ENCODE assay signal across 17 cellular contexts in genomic region chr10:583433-583832, GRCh38.
DNase-seq lines count a peak whose midpoint lies in the region; ATAC-seq and TF ChIP-seq lines count a peak whose summit lies in the region.
"Had no signal": no experiment of that assay in that cellular context is flagged by ENCODE, and none has a peak within 500 bp of the region (broad histone marks: within the 10 kb centered on the region; RNA-seq: fewer than 3 reads in every experiment).

No MANE protein-coding gene starts in this region.

- no peaks in the 10 kb centered on the region for H3K36me3 Mint-ChIP-seq in GM23338 (ENCODE audit: low read depth)

- H2AFZ ChIP-seq in GM23338 (no peak overlapping the region), IMR-90 (replicated peaks; ENCODE audit: low read length, poor library complexity) (no peak overlapping the region)
- H2AFZ ChIP-seq: GM23248 had no signal

- intact Hi-C loops in IMR-90 (cut with micrococcal nuclease) (no loop called here), posterior vena cava (cut with DNase I) (loop anchor here (10.0 kb wide), 2 partner anchors 111 to 221 kb away; no protein-coding TSS in a partner anchor), sciatic nerve (cut with DNase I) (no loop called here)

- in situ Hi-C loops in IMR-90 (cut with MboI; ENCODE audit: low sequenced_read_pairs): loop anchor here (10.0 kb wide), 1 partner anchor 221 kb away; no protein-coding TSS in a partner anchor

- CTCF ChIA-PET in IMR-90 (lab: Yijun Ruan, JAX): no interaction called here

- H3K4me2 ChIP-seq in GM23338: no peak overlapping the region
- no peak overlapping the region for H3K4me2 ChIP-seq in IMR-90 (ENCODE audit: low read depth, low read length)

- H3K56ac ChIP-seq in IMR-90 (ENCODE audit: extremely low read depth, insufficient read depth, low read length): no peak overlapping the region

- H3K9me1 ChIP-seq in IMR-90 (ENCODE audit: insufficient read depth, low read length): peaks cover 32% of the 10 kb centered on the region

- H4K8ac ChIP-seq in IMR-90 (ENCODE audit: low read depth in 2 of 2, low read length in 2 of 2): no peak overlapping the region

- POLR2A ChIA-PET in IMR-90 (lab: Charles Lee; ENCODE audit: unreplicated experiment): no interaction called here

- no peak overlapping the region for H2BK15ac ChIP-seq in IMR-90 (ENCODE audit: low read depth, low read length)

- peaks cover 2% of the 10 kb centered on the region for H3K27me3 Mint-ChIP-seq in GM23338 (ENCODE audit: insufficient read depth, low read depth, poor library complexity)
- H3K27me3 Mint-ChIP-seq: B cell had no signal

- no peak overlapping the region for H4K91ac ChIP-seq in IMR-90 (ENCODE audit: insufficient read depth, low read depth, low read length)

- no peak overlapping the region for H3K4me3 Mint-ChIP-seq in GM23338
- H3K4me3 Mint-ChIP-seq: B cell; CD4-positive, alpha-beta T cell had no signal

- TF ChIP-seq CTCF in GM23338 (conservative IDR thresholded peaks at IDR 0.05; ENCODE audit: low read depth in 2 of 2): no peak
- no peak for TF ChIP-seq CTCF in IMR-90 (conservative IDR thresholded peaks at IDR 0.05; ENCODE audit: low read depth, low read length)

- no peak overlapping the region for H3K9ac ChIP-seq in IMR-90 (ENCODE audit: low read depth, low read length)
- H3K9ac ChIP-seq: GM23248 had no signal

- no peak overlapping the region for H2AK9ac ChIP-seq in IMR-90 (replicated peaks; ENCODE audit: low read depth, low read length, poor library complexity)

- dilution Hi-C loops in IMR-90 (cut with HindIII; ENCODE audit: low sequenced_read_pairs, unreplicated experiment): no loop called here

- peaks cover 12% of the 10 kb centered on the region for H3K4me1 Mint-ChIP-seq in GM23338
- H3K4me1 Mint-ChIP-seq: B cell had no signal

- peaks cover 38% of the 10 kb centered on the region for H3K79me2 ChIP-seq in GM23338 (replicated peaks; ENCODE audit: insufficient read depth)

- H4K5ac ChIP-seq in IMR-90 (ENCODE audit: low read depth, low read length): no peak overlapping the region

- peak; percentile 21; the same call in 1 of the 3 replicates for ATAC-seq in GM23338
- no peak for ATAC-seq in IMR-90 (ENCODE audit: low read depth)
- ATAC-seq in sciatic nerve: no peak
- no peak for ATAC-seq in GM21576 (IDR thresholded peaks at IDR 0.05; ENCODE audit: unreplicated experiment)
- ATAC-seq: GM12878 had no signal

- H3K27ac ChIP-seq in GM23338 (ENCODE audit: low read depth) (no peak overlapping the region), IMR-90 (ENCODE audit: insufficient read depth, low read length) (no peak overlapping the region)
- H3K27ac ChIP-seq: GM23248, HL-60 had no signal

- no peaks in the 10 kb centered on the region for H3K27me3 ChIP-seq in GM23338 (ENCODE audit: insufficient read depth)
- H3K27me3 ChIP-seq in IMR-90 (ENCODE audit: control insufficient read depth, insufficient read depth, low read length): no peaks in the 10 kb centered on the region

- WGBS in IMR-90 (ENCODE audit: extremely low coverage in 2 of 2, insufficient read length in 1 of 2), 2 experiments: 86% methylated on average over 4 of the region's 14 CpGs; no CpG with 5 or more reads in 1 of the 2 experiments

- H3F3A ChIP-seq in GM23338 (replicated peaks; ENCODE audit: low read depth): peaks cover 20% of the 10 kb centered on the region

- H2BK120ac ChIP-seq in IMR-90 (ENCODE audit: low read depth, low read length): no peak overlapping the region

- H2AK5ac ChIP-seq in IMR-90 (ENCODE audit: low read depth, low read length): no peak overlapping the region

- no peak for TF ChIP-seq RAD21 in IMR-90 (IDR thresholded peaks at IDR 0.05; ENCODE audit: low read length)

- H3K23ac ChIP-seq in IMR-90 (ENCODE audit: low read depth, low read length): peak overlapping the region; percentile 13; the same call in 1 of the 2 replicates

- no peak overlapping the region for H3K14ac ChIP-seq in IMR-90 (replicated peaks; ENCODE audit: low read depth, low read length)

- BruUV-seq in IMR-90 (replicated peaks; lab: Mats Ljungman, UMichigan): no TSS peak

- no peak overlapping the region; the same call in 1 of the 2 replicates for H3K27ac Mint-ChIP-seq in GM23338
- H3K27ac Mint-ChIP-seq: B cell; CD4-positive, alpha-beta T cell had no signal

- H4K20me1 ChIP-seq in GM23338 (replicated peaks; ENCODE audit: insufficient read depth) (peaks cover 7% of the 10 kb centered on the region), IMR-90 (ENCODE audit: insufficient read depth, low read length) (peaks cover 83% of the 10 kb centered on the region)

- no peaks in the 10 kb centered on the region for H3K36me3 ChIP-seq in GM23338 (ENCODE audit: insufficient read depth)
- no peaks in the 10 kb centered on the region for H3K36me3 ChIP-seq in IMR-90 (ENCODE audit: control insufficient read depth, insufficient read depth, low read length)
- H3K36me3 ChIP-seq: HAP-1 had no signal

- no peak overlapping the region for H2BK20ac ChIP-seq in IMR-90 (ENCODE audit: low read depth, low read length)

- no peaks in the 10 kb centered on the region for H3K9me3 ChIP-seq in IMR-90 (ENCODE audit: control insufficient read depth, insufficient read depth, low read length)

- no peak for DNase-seq in GM23338 (ENCODE audit: low spot score)
- DNase-seq in IMR-90: no peak
- DNase-seq in left kidney (ENCODE audit: low read depth, low spot score): peak; percentile 63
- peak; percentile 67 for DNase-seq in posterior vena cava (ENCODE audit: low spot score)
- no peak for DNase-seq in sciatic nerve (ENCODE audit: low spot score)
- no peak for DNase-seq in inferior parietal cortex (ENCODE audit: extremely low spot score)
- DNase-seq: C1 segment of cervical spinal cord; Calu3; CD4-positive, alpha-beta T cell; DMS 273 treated with DMSO at 0.1 percent for 48 hours; DMS79; GM23248 had no signal

- no peak overlapping the region for H3K4ac ChIP-seq in IMR-90 (ENCODE audit: low read depth, low read length)

- H3K4me3 ChIP-seq in GM23338 (no peak overlapping the region), IMR-90 (ENCODE audit: insufficient read depth, low read depth, low read length) (no peak overlapping the region)
- H3K4me3 ChIP-seq: GM12878, GM23248, HAP-1 had no signal

- H3K4me1 ChIP-seq in GM23338 (ENCODE audit: insufficient read depth) (no peaks in the 10 kb centered on the region), IMR-90 (ENCODE audit: control insufficient read depth, insufficient read depth, low read length) (peaks cover 17% of the 10 kb centered on the region)
- H3K4me1 ChIP-seq: HAP-1 had no signal

- no peaks in the 10 kb centered on the region for H3K9me3 Mint-ChIP-seq in GM23338

- H3K18ac ChIP-seq in IMR-90 (ENCODE audit: low read depth, low read length): no peak overlapping the region

- H3K79me1 ChIP-seq in IMR-90 (ENCODE audit: low read depth in 1 of 2, low read length in 2 of 2): peaks cover 22 to 83% of the 10 kb centered on the region in 2 experiments

- no peak for TF ChIP-seq POLR2A in IMR-90 (IDR thresholded peaks at IDR 0.05; ENCODE audit: low read depth, low read length)

- no peak overlapping the region for H2BK5ac ChIP-seq in IMR-90 (ENCODE audit: low read depth, low read length, poor library complexity, severe bottlenecking)

- peaks cover 7% of the 10 kb centered on the region for H3K9me2 ChIP-seq in GM23338 (ENCODE audit: insufficient read depth)

TF ChIP-seq in GM23338, 12 proteins besides CTCF, POLR2A, EP300 and RAD21 (continues in another document):
- TF ChIP-seq ZNF331 (CRISPR knock-in tag; IDR thresholded peaks at IDR 0.05; ENCODE audit: low read depth): no peak
- TF ChIP-seq, protein P1, sequence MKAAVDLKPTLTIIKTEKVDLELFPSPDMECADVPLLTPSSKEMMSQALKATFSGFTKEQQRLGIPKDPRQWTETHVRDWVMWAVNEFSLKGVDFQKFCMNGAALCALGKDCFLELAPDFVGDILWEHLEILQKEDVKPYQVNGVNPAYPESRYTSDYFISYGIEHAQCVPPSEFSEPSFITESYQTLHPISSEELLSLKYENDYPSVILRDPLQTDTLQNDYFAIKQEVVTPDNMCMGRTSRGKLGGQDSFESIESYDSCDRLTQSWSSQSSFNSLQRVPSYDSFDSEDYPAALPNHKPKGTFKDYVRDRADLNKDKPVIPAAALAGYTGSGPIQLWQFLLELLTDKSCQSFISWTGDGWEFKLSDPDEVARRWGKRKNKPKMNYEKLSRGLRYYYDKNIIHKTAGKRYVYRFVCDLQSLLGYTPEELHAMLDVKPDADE (IDR thresholded peaks at IDR 0.05): no peak
- TF ChIP-seq EZH2 (IDR thresholded peaks at IDR 0.05; ENCODE audit: low read depth, unreplicated experiment): no peak
- no peak for TF ChIP-seq ZNF114 (CRISPR knock-in tag; IDR thresholded peaks at IDR 0.05)
- no peak for TF ChIP-seq STAT1 (IDR thresholded peaks at IDR 0.05; ENCODE audit: unreplicated experiment)
- TF ChIP-seq POLR2AphosphoS5 (IDR thresholded peaks at IDR 0.05; ENCODE audit: low read depth): no peak

TF ChIP-seq in IMR-90, 13 proteins besides CTCF, POLR2A, EP300 and RAD21 (continues in another document):
- no peak for TF ChIP-seq CHD1 (IDR thresholded peaks at IDR 0.05; ENCODE audit: low read depth, low read length)
- TF ChIP-seq RFX5 (IDR thresholded peaks at IDR 0.05; ENCODE audit: low read depth, low read length): no peak
- no peak for TF ChIP-seq CEBPB (IDR thresholded peaks at IDR 0.05; ENCODE audit: low read depth, low read length)
- TF ChIP-seq MAFK (IDR thresholded peaks at IDR 0.05; ENCODE audit: low read depth, low read length): no peak
- no peak for TF ChIP-seq BHLHE40 (IDR thresholded peaks at IDR 0.05; ENCODE audit: low read depth, low read length)
- no peak for TF ChIP-seq SMC3 (IDR thresholded peaks at IDR 0.05; ENCODE audit: low read depth, low read length)
- no peak for TF ChIP-seq NFE2L2 (IDR thresholded peaks at IDR 0.05; ENCODE audit: low read depth, low read length)
- TF ChIP-seq USF2 (IDR thresholded peaks at IDR 0.05; ENCODE audit: low read depth, low read length): no peak
- no peak for TF ChIP-seq MAZ (IDR thresholded peaks at IDR 0.05; ENCODE audit: borderline replicate concordance, low read depth, low read length)
- no peak for TF ChIP-seq RCOR1 (IDR thresholded peaks at IDR 0.05; ENCODE audit: insufficient replicate concordance, low read length)
- TF ChIP-seq FOS (IDR thresholded peaks at IDR 0.05; ENCODE audit: low read depth, low read length): no peak

Comparison
In these comparisons a context has a peak if more than half of its experiments do, and no peak if none do; other contexts are left out.
1. DNase-seq: peak in left kidney (single experiment) and posterior vena cava (single experiment); none in GM23338 (single experiment), IMR-90 (single experiment), sciatic nerve (single experiment) and inferior parietal cortex (single experiment).
2. intact Hi-C loops: an anchor here in posterior vena cava (10.0 kb wide); none called in IMR-90 and sciatic nerve.